ENCODE assay signal across 8 cellular contexts in genomic region chr15:75042730-75043508, GRCh38. TPM values are rescaled to one million over a fixed set of nuclear protein-coding genes. Genes with fewer than 3 reads are reported as not detected.
DNase-seq lines count a peak whose midpoint lies in the region; ATAC-seq and TF ChIP-seq lines count a peak whose summit lies in the region.

No MANE protein-coding gene starts in this region.

- peaks cover 16% of the 10 kb centered on the region for H3K36me3 Mint-ChIP-seq in activated naive CD8-positive, alpha-beta T cell treated with anti-CD3 and anti-CD28 coated beads, Interleukin-2, amount 10 ng/mL, durations not matched to agents 7 days and 5 days

- H3K4me1 Mint-ChIP-seq in activated naive CD8-positive, alpha-beta T cell treated with anti-CD3 and anti-CD28 coated beads, Interleukin-2, amount 10 ng/mL, durations not matched to agents 7 days and 5 days = peaks cover 69% of the 10 kb centered on the region

- H3K27me3 ChIP-seq in SJCRH30 (no peaks in the 10 kb centered on the region), right atrium auricular region (no peaks in the 10 kb centered on the region), sigmoid colon (no peaks in the 10 kb centered on the region)

- WGBS in sigmoid colon, 2 donors = 22 to 30% methylated on average over 12 of the region's 12 CpGs

- H3K4me1 ChIP-seq in SJCRH30 (peaks cover 47% of the 10 kb centered on the region), right atrium auricular region (peaks cover 0 to 63% of the 10 kb centered on the region in 2 donors), sigmoid colon (peaks cover 0 to 60% (median 47%) of the 10 kb centered on the region in 4 donors)

- peak; percentile 73 for ATAC-seq in GM18909 (IDR thresholded peaks at IDR 0.05; ENCODE audit: poor library complexity, unreplicated experiment)
- peak; percentile 69 for ATAC-seq in HG03103 (IDR thresholded peaks at IDR 0.05; ENCODE audit: low read depth, unreplicated experiment)
- peak; percentile 91 for ATAC-seq in activated naive CD8-positive, alpha-beta T cell treated with anti-CD3 and anti-CD28 coated beads, Interleukin-2, amount 10 ng/mL, durations not matched to agents 7 days and 5 days (ENCODE audit: low read depth)

- DNase-seq in AG10803 (ENCODE audit: low read depth) (peak; percentile 41), SJCRH30 (peak; percentile 69 to 73), right atrium auricular region (ENCODE audit: low spot score) (peak; percentile 89), sigmoid colon (peak; percentile 84), NCI-H2171 (lab: John Stamatoyannopoulos, UW) (no peak)
- peak; percentile 84 for DNase-seq in activated naive CD8-positive, alpha-beta T cell treated with anti-CD3 and anti-CD28 coated beads, Interleukin-2, amount 10 ng/mL, durations not matched to agents 7 days and 5 days

- H3K9me3 Mint-ChIP-seq in activated naive CD8-positive, alpha-beta T cell treated with anti-CD3 and anti-CD28 coated beads, Interleukin-2, amount 10 ng/mL, durations not matched to agents 7 days and 5 days = no peaks in the 10 kb centered on the region

- peak overlapping the region; percentile 91 for H3K27ac Mint-ChIP-seq in activated naive CD8-positive, alpha-beta T cell treated with anti-CD3 and anti-CD28 coated beads, Interleukin-2, amount 10 ng/mL, durations not matched to agents 7 days and 5 days

- TF ChIP-seq CTCF in AG10803 (conservative IDR thresholded peaks at IDR 0.05; ENCODE audit: low read length) (peak; percentile 40), right atrium auricular region (IDR thresholded peaks at IDR 0.05) (peak; percentile 6 to 67), sigmoid colon (IDR thresholded peaks at IDR 0.05) (peak in 3 of 4 experiments; percentile 7 to 53 (median 35))

- H3K9me3 ChIP-seq in SJCRH30 (replicated peaks) = no peaks in the 10 kb centered on the region
- H3K9me3 ChIP-seq in right atrium auricular region = no peaks in the 10 kb centered on the region
- H3K9me3 ChIP-seq in sigmoid colon = no peaks in the 10 kb centered on the region

- no peaks in the 10 kb centered on the region for H3K27me3 Mint-ChIP-seq in activated naive CD8-positive, alpha-beta T cell treated with anti-CD3 and anti-CD28 coated beads, Interleukin-2, amount 10 ng/mL, durations not matched to agents 7 days and 5 days

- POLR2A ChIA-PET in activated naive CD8-positive, alpha-beta T cell treated with anti-CD3 and anti-CD28 coated beads, Interleukin-2, amount 10 ng/mL, durations not matched to agents 7 days and 5 days (lab: Charles Lee) = interaction anchor here (0.6 to 2.1 kb wide), 10 partner anchors 13 to 166 kb away, joined by 3 to 16 read pairs (median 6); partner anchors contain the start of gene PPCDC

- intact Hi-C loops in sigmoid colon (cut with DNase I) = loop anchor here (1.0 kb wide), 1 partner anchor 161 kb away; no protein-coding TSS in a partner anchor

- no peak for TF ChIP-seq POLR2A in sigmoid colon (IDR thresholded peaks at IDR 0.05)

- H3K4me3 Mint-ChIP-seq in activated naive CD8-positive, alpha-beta T cell treated with anti-CD3 and anti-CD28 coated beads, Interleukin-2, amount 10 ng/mL, durations not matched to agents 7 days and 5 days = peak overlapping the region; percentile 63

- TF ChIP-seq EP300 in sigmoid colon (IDR thresholded peaks at IDR 0.05) = no peak

- H3K27ac ChIP-seq in SJCRH30 = peak overlapping the region; percentile 71
- peak overlapping the region; percentile 83 to 89 for H3K27ac ChIP-seq in right atrium auricular region
- peak overlapping the region; percentile 73 to 84 (median 80) for H3K27ac ChIP-seq in sigmoid colon

- H3K4me3 ChIP-seq in AG10803 (ENCODE audit: low read length) (peak overlapping the region; percentile 12; the same call in 1 of the 2 replicates), SJCRH30 (no peak overlapping the region), right atrium auricular region (no peak overlapping the region), sigmoid colon (peak overlapping the region in 1 of 4 donors; percentile 20)

- H3K36me3 ChIP-seq in SJCRH30 = no peaks in the 10 kb centered on the region; the same call in 1 of the 2 replicates
- no peaks in the 10 kb centered on the region for H3K36me3 ChIP-seq in right atrium auricular region
- no peaks in the 10 kb centered on the region for H3K36me3 ChIP-seq in sigmoid colon

RNA-seq across cellular contexts. Expression of gene PPCDC, which starts 19.5 kb away (rescaled TPM):
- total RNA-seq in SJCRH30 (2014; rRNA removed; shearing (Covaris generic)) = 21.5 and 25.5 TPM in 2 replicates
- total RNA-seq in activated naive CD8-positive, alpha-beta T cell treated with anti-CD3 and anti-CD28 coated beads, Interleukin-2, amount 10 ng/mL, durations not matched to agents 7 days and 5 days = 10 to 100 TPM; 16.0 to 16.7 TPM
- total RNA-seq in right atrium auricular region (10 to 100 TPM; 10.6 to 11.5 TPM), sigmoid colon (10 to 100 TPM in 2 of 4 donors, 1 to 10 TPM in 2; 7.9 to 18.9 (median 12.0) TPM)
- polyA plus RNA-seq in sigmoid colon = 10 to 100 TPM; 16.2 to 37.0 (median 31.2) TPM

RNA-seq across cellular contexts. Expression of gene SCAMP5, which starts 47.6 kb away (rescaled TPM):
- 13.5 and 14.4 TPM in 2 replicates for total RNA-seq in SJCRH30 (2014; rRNA removed; shearing (Covaris generic))
- total RNA-seq in activated naive CD8-positive, alpha-beta T cell treated with anti-CD3 and anti-CD28 coated beads, Interleukin-2, amount 10 ng/mL, durations not matched to agents 7 days and 5 days = under 1 TPM in 1 of 2 experiments, not detected in 1; 0.22 TPM
- total RNA-seq in right atrium auricular region (1 to 10 TPM; 4.0 to 7.5 TPM), sigmoid colon (1 to 10 TPM; 1.3 to 4.6 (median 2.9) TPM)
- polyA plus RNA-seq in sigmoid colon = 10 to 100 TPM in 2 of 3 donors, 1 to 10 TPM in 1; 2.4 to 26.5 (median 18.3) TPM
